ENCODE assay signal across 1 cellular context in the genomic region with DNA sequence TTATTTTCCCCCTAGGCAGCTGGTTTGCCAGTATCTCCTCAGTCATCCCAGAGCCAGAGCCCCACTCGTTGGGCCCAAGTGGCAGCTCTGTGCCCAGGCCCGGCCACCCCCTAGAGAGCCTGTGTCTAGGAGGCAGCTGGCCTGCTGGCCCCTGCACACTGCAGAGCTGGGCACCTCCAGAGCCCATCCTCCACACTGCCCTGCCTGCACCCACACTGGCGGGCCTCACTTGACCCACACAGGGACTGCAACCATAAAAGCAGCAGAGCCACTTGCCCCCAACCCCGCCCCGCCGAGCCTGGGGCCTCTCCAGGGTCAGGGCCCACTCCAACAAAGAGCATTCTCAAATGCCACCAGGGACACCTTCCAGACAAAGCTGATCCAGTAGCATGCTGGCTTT.
TF ChIP-seq lines count a peak whose summit lies in the region.

No MANE protein-coding gene starts in this region.

TF ChIP-seq in SK-N-SH, 30 proteins besides CTCF, POLR2A, EP300 and RAD21:
- TF ChIP-seq, protein P1, sequence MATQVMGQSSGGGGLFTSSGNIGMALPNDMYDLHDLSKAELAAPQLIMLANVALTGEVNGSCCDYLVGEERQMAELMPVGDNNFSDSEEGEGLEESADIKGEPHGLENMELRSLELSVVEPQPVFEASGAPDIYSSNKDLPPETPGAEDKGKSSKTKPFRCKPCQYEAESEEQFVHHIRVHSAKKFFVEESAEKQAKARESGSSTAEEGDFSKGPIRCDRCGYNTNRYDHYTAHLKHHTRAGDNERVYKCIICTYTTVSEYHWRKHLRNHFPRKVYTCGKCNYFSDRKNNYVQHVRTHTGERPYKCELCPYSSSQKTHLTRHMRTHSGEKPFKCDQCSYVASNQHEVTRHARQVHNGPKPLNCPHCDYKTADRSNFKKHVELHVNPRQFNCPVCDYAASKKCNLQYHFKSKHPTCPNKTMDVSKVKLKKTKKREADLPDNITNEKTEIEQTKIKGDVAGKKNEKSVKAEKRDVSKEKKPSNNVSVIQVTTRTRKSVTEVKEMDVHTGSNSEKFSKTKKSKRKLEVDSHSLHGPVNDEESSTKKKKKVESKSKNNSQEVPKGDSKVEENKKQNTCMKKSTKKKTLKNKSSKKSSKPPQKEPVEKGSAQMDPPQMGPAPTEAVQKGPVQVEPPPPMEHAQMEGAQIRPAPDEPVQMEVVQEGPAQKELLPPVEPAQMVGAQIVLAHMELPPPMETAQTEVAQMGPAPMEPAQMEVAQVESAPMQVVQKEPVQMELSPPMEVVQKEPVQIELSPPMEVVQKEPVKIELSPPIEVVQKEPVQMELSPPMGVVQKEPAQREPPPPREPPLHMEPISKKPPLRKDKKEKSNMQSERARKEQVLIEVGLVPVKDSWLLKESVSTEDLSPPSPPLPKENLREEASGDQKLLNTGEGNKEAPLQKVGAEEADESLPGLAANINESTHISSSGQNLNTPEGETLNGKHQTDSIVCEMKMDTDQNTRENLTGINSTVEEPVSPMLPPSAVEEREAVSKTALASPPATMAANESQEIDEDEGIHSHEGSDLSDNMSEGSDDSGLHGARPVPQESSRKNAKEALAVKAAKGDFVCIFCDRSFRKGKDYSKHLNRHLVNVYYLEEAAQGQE (IDR thresholded peaks at IDR 0.05; ENCODE audit: low read depth, low read length), result no peak
- TF ChIP-seq EZH2phosphoT487 (IDR thresholded peaks at IDR 0.05; ENCODE audit: borderline replicate concordance, low read depth), result no peak
- no peak for TF ChIP-seq MEF2A (IDR thresholded peaks at IDR 0.05; ENCODE audit: borderline replicate concordance, low read depth)
- no peak for TF ChIP-seq YY1 (IDR thresholded peaks at IDR 0.05; ENCODE audit: low read depth)
